ENCODE assay signal across 8 cellular contexts in the genomic region with DNA sequence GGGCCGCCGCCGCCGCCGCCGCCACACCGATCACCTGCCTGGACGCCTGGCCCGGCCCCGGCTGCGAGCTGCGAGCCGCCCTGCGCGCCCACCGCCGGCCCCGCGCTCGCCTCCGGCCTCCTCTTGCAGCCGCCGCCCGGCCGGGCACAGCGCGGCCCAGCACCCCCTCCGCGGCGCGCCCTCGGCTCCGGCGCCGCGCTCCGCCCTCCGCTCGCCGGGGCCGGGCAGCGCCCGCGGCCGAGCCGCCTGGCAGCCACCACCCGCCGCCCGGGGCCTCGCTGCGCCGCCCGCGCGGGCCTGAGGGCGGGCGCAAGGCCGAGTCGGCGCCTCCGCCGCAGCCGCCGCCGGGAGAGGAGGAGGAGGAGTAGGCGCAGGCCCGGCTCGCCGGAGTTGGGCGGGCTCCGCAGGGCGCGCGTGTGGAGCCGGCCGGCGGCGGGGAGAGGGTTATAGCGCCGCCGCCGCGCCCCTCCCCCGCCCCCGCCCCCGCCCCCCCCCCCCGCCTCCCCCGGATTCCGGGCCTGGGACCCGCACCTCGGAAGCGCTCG. TPM values are rescaled to one million over a fixed set of nuclear protein-coding genes. Genes with fewer than 3 reads are reported as not detected.
A peak's percentile ranks its signal among the peaks of the same experiment; 100 is the strongest.
DNase-seq lines count a peak whose midpoint lies in the region; ATAC-seq, FAIRE-seq and TF ChIP-seq lines count a peak whose summit lies in the region.

A gene (minus strand): TSS at position 418 of the 545 bp plus-strand sequence. CDS start 845 bp downstream, outside the sequence.

- H3K9me3 Mint-ChIP-seq in astrocyte (ENCODE audit: unreplicated experiment) = peaks cover 2% of the 10 kb centered on the region

- H3K4me2 ChIP-seq in astrocyte (ENCODE audit: low read length) = peak within 1 kb of the TSS; percentile 89

- peak within 1 kb of the TSS; percentile 74 for H3K4me3 ChIP-seq in astrocyte (ENCODE audit: insufficient read depth, low read depth, low read length)
- H3K4me3 ChIP-seq in right atrium auricular region = peak within 1 kb of the TSS; percentile 65 to 85

- H3K9me3 ChIP-seq in astrocyte (ENCODE audit: insufficient read depth, low read depth, low read length) (no peaks in the 10 kb centered on the region), right atrium auricular region (no peaks in the 10 kb centered on the region)

- peaks cover 6% of the 10 kb centered on the region for H3K27me3 Mint-ChIP-seq in astrocyte (ENCODE audit: low read depth, unreplicated experiment)

- H3K4me1 Mint-ChIP-seq in astrocyte (ENCODE audit: low read depth, unreplicated experiment) = peaks cover 10% of the 10 kb centered on the region

- H3K4me1 ChIP-seq in astrocyte (ENCODE audit: insufficient read depth, low read length) (peaks cover 35% of the 10 kb centered on the region), right atrium auricular region (peaks cover 0 to 75% of the 10 kb centered on the region in 2 donors)

- peaks cover 43% of the 10 kb centered on the region for H3K79me2 ChIP-seq in astrocyte (ENCODE audit: insufficient read depth, low read length)

- peaks cover 28% of the 10 kb centered on the region for H4K20me1 ChIP-seq in astrocyte (ENCODE audit: insufficient read depth, low read length)

- no peak for FAIRE-seq in astrocyte (lab: Jason Lieb, UNC)

- peak within 1 kb of the TSS; percentile 79 for H3K9ac ChIP-seq in astrocyte (ENCODE audit: low read length)

- H3K36me3 ChIP-seq in astrocyte (ENCODE audit: insufficient read depth, low read length) = no peaks in the 10 kb centered on the region
- no peaks in the 10 kb centered on the region for H3K36me3 ChIP-seq in right atrium auricular region

- H3K27ac Mint-ChIP-seq in astrocyte (ENCODE audit: unreplicated experiment) = no peak within 1 kb of the TSS

- peak; percentile 48 for DNase-seq in NCI-H345 (lab: John Stamatoyannopoulos, UW)
- DNase-seq in NCI-H345 treated with DMSO at 0.1 percent for 48 hours (lab: John Stamatoyannopoulos, UW; ENCODE audit: unreplicated experiment) = no peak
- DNase-seq in NCI-H2171 (lab: John Stamatoyannopoulos, UW) = peak; percentile 41
- peak; percentile 37 for DNase-seq in astrocyte (ENCODE audit: low read depth)
- DNase-seq in right atrium auricular region (ENCODE audit: low spot score) = no peak
- DNase-seq in putamen (ENCODE audit: low spot score) = peak; percentile 63
- DNase-seq in SHP77 (lab: John Stamatoyannopoulos, UW) = no peak

- peak within 1 kb of the TSS; percentile 90 for H3K4me3 Mint-ChIP-seq in astrocyte (ENCODE audit: unreplicated experiment)

- no peaks in the 10 kb centered on the region for H3K36me3 Mint-ChIP-seq in astrocyte (ENCODE audit: low read depth, unreplicated experiment)

- peak within 1 kb of the TSS; percentile 26 for H3K27ac ChIP-seq in astrocyte (ENCODE audit: low read depth, low read length)
- peak within 1 kb of the TSS; percentile 94 to 96 for H3K27ac ChIP-seq in right atrium auricular region

- TF ChIP-seq CTCF in astrocyte (IDR thresholded peaks at IDR 0.05; ENCODE audit: insufficient read depth, low read depth, low read length) (no peak), right atrium auricular region (IDR thresholded peaks at IDR 0.05) (no peak)

- H3K27me3 ChIP-seq in astrocyte (ENCODE audit: insufficient read depth, low read length) (peaks cover 20% of the 10 kb centered on the region), right atrium auricular region (no peaks in the 10 kb centered on the region)

- ATAC-seq in GM18861 (IDR thresholded peaks at IDR 0.05; ENCODE audit: unreplicated experiment) = no peak

- peak within 1 kb of the TSS; percentile 56 for H2AFZ ChIP-seq in astrocyte (ENCODE audit: low read depth, low read length)

RNA-seq across cellular contexts. Expression of the gene that starts here (rescaled TPM):
- total RNA-seq in astrocyte = 47.1 and 52.9 TPM in 2 replicates
- total RNA-seq in right atrium auricular region = 10 to 100 TPM; 31.8 to 34.2 TPM

Comparison
In these comparisons a context has a peak if more than half of its experiments do, and no peak if none do; other contexts are left out.
1. DNase-seq: peak in NCI-H345 (single experiment), NCI-H2171 (single experiment), astrocyte (single experiment) and putamen (single experiment); none in NCI-H345 treated with DMSO at 0.1 percent for 48 hours (single experiment), right atrium auricular region (single experiment) and SHP77 (0 of 2).